Comparison of ENCODE assay signal across 16 cellular contexts in genomic region chr14:64946310-64947045, GRCh38. TPM values are rescaled to one million over a fixed set of nuclear protein-coding genes. Genes with fewer than 3 reads are reported as not detected.
DNase-seq lines count a peak whose midpoint lies in the region; ATAC-seq and TF ChIP-seq lines count a peak whose summit lies in the region.
"Had no signal": no experiment of that assay in that cellular context is flagged by ENCODE, and none has a peak within 500 bp of the region (broad histone marks: within the 10 kb centered on the region; RNA-seq: fewer than 3 reads in every experiment).

No MANE protein-coding gene starts in this region.

- DNase-seq in DMS153 (lab: John Stamatoyannopoulos, UW) (peak; percentile 34), DMS153 treated with DMSO at 0.1 percent for 48 hours (lab: John Stamatoyannopoulos, UW; ENCODE audit: unreplicated experiment) (no peak), AG04450 (ENCODE audit: low read depth, low spot score) (no peak), psoas muscle (no peak), Ammon's horn (ENCODE audit: low spot score) (no peak)
- DNase-seq: NCI-H1105, NCI-H1694, NCI-H526 treated with DMSO at 0.1 percent for 48 hours, SHP77 treated with DMSO at 0.1 percent for 48 hours had no signal

- H3K4me1 ChIP-seq in psoas muscle = peaks cover 28% of the 10 kb centered on the region

- POLR2A ChIA-PET in AG04450 (lab: Yijun Ruan, JAX) = no interaction called here

- no peak for ATAC-seq in activated T-helper 17 cell treated with anti-CD3 and anti-CD28 coated beads, Interleukin-2, amount 50 U/mL, for 72 hours (replicated peaks)
- no peak for ATAC-seq in psoas muscle
- no peak for ATAC-seq in GM21825 (IDR thresholded peaks at IDR 0.05; ENCODE audit: unreplicated experiment)
- no peak for ATAC-seq in GM21576 (IDR thresholded peaks at IDR 0.05; ENCODE audit: unreplicated experiment)

- CTCF ChIA-PET in AG04450 (lab: Charles Lee) = no interaction called here

- peaks cover 0 to 35% of the 10 kb centered on the region in 2 donors for H3K36me3 ChIP-seq in psoas muscle (ENCODE audit: insufficient read depth in 1 of 2, low read depth in 1 of 2)

- peak overlapping the region; percentile 39 for H3K27ac ChIP-seq in AG04450 (ENCODE audit: low read depth, low read length)
- H3K27ac ChIP-seq in psoas muscle = peak overlapping the region; percentile 36
- H3K27ac ChIP-seq: 22Rv1; BLaER1 treated with 17β-estradiol and CSF1 and Interleukin-3, amounts not matched to agents 10 nM and 100 nM had no signal

- no peaks in the 10 kb centered on the region for H3K27me3 Mint-ChIP-seq in activated T-helper 17 cell treated with anti-CD3 and anti-CD28 coated beads, Interleukin-2, amount 50 U/mL, for 72 hours

- H3K4me3 ChIP-seq in AG04450 (ENCODE audit: low read depth, low read length) = no peak overlapping the region
- no peak overlapping the region for H3K4me3 ChIP-seq in psoas muscle
- H3K4me3 ChIP-seq: BLaER1 treated with 17β-estradiol and CSF1 and Interleukin-3, amounts not matched to agents 10 nM and 100 nM had no signal

- no peaks in the 10 kb centered on the region for H3K27me3 ChIP-seq in AG04450 (ENCODE audit: control insufficient read depth, insufficient read depth, low read length)
- H3K27me3 ChIP-seq in psoas muscle (ENCODE audit: insufficient read depth in 3 of 3, low read length in 2 of 3) = no peaks in the 10 kb centered on the region
- H3K27me3 ChIP-seq: BLaER1 treated with 17β-estradiol and CSF1 and Interleukin-3, amounts not matched to agents 10 nM and 100 nM had no signal

- intact Hi-C loops in psoas muscle (cut with DNase I) = no loop called here

- H3K9me3 Mint-ChIP-seq in activated T-helper 17 cell treated with anti-CD3 and anti-CD28 coated beads, Interleukin-2, amount 50 U/mL, for 72 hours = no peaks in the 10 kb centered on the region

- WGBS in psoas muscle, 3 donors = 86 to 95% (median 86%) methylated on average over 6 of the region's 6 CpGs

- H3K27ac Mint-ChIP-seq in activated T-helper 17 cell treated with anti-CD3 and anti-CD28 coated beads, Interleukin-2, amount 50 U/mL, for 72 hours = peak overlapping the region; percentile 26

- H3K36me3 Mint-ChIP-seq in activated T-helper 17 cell treated with anti-CD3 and anti-CD28 coated beads, Interleukin-2, amount 50 U/mL, for 72 hours (ENCODE audit: low read depth) = peaks cover 34% of the 10 kb centered on the region

- H3K4me1 Mint-ChIP-seq in activated T-helper 17 cell treated with anti-CD3 and anti-CD28 coated beads, Interleukin-2, amount 50 U/mL, for 72 hours = no peaks in the 10 kb centered on the region

- TF ChIP-seq CTCF in AG04450 (IDR thresholded peaks at IDR 0.05; ENCODE audit: low read depth, low read length) (no peak), psoas muscle (IDR thresholded peaks at IDR 0.05) (no peak)

- no peak overlapping the region for H3K4me3 Mint-ChIP-seq in activated T-helper 17 cell treated with anti-CD3 and anti-CD28 coated beads, Interleukin-2, amount 50 U/mL, for 72 hours

- no peaks in the 10 kb centered on the region for H3K9me3 ChIP-seq in AG04450 (ENCODE audit: control insufficient read depth, insufficient read depth, low read length)
- no peaks in the 10 kb centered on the region for H3K9me3 ChIP-seq in psoas muscle
- H3K9me3 ChIP-seq: BLaER1 treated with 17β-estradiol and CSF1 and Interleukin-3, amounts not matched to agents 10 nM and 100 nM had no signal

RNA-seq across cellular contexts. Expression of gene GPX2, which starts 3.9 kb away (rescaled TPM):
- polyA plus RNA-seq in AG04450 (2011; rRNA removed) (1.3 TPM in 1 of 2 replicates, not detected in the other), psoas muscle (under 1 TPM in 2 of 3 donors, not detected in 1; 0.04 to 0.21 TPM)
- 0.28 TPM in 1 of 2 replicates, not detected in the other for polyA minus RNA-seq in AG04450 (2011; rRNA and poly(A)+ RNA removed)
- total RNA-seq in activated T-helper 17 cell treated with anti-CD3 and anti-CD28 coated beads, Interleukin-2, amount 50 U/mL, for 72 hours = not detected
- not detected for total RNA-seq in psoas muscle
- total RNA-seq: Daoy, LHCN-M2 had no signal

RNA-seq across cellular contexts. Expression of gene RAB15, which starts 25.7 kb away (rescaled TPM):
- polyA plus RNA-seq in AG04450 (2011; rRNA removed) (11.0 and 11.1 TPM in 2 replicates), psoas muscle (1 to 10 TPM; 3.1 to 8.6 (median 3.3) TPM)
- 7.5 and 8.2 TPM in 2 replicates for polyA minus RNA-seq in AG04450 (2011; rRNA and poly(A)+ RNA removed)
- 1 to 10 TPM; 4.3 to 7.2 TPM for total RNA-seq in activated T-helper 17 cell treated with anti-CD3 and anti-CD28 coated beads, Interleukin-2, amount 50 U/mL, for 72 hours
- total RNA-seq in psoas muscle = 10 to 100 TPM; 18.0 to 61.9 (median 24.2) TPM

RNA-seq across cellular contexts. Expression of gene CHURC1, which starts 32.2 kb away (rescaled TPM):
- polyA plus RNA-seq in AG04450 (2011; rRNA removed) (85.2 and 113 TPM in 2 replicates), psoas muscle (10 to 100 TPM; 31.4 to 67.7 (median 53.4) TPM)
- 40.4 and 51.6 TPM in 2 replicates for polyA minus RNA-seq in AG04450 (2011; rRNA and poly(A)+ RNA removed)
- total RNA-seq in activated T-helper 17 cell treated with anti-CD3 and anti-CD28 coated beads, Interleukin-2, amount 50 U/mL, for 72 hours = 10 to 100 TPM; 53.8 to 56.0 TPM
- 100 to 1,000 TPM in 2 of 4 donors, 10 to 100 TPM in 2; 77.9 to 112 (median 94.1) TPM for total RNA-seq in psoas muscle

RNA-seq across cellular contexts. Expression of gene FNTB, which starts 40.2 kb away (rescaled TPM):
- polyA plus RNA-seq in AG04450 (2011; rRNA removed) (17.3 and 20.2 TPM in 2 replicates), psoas muscle (10 to 100 TPM; 10.2 to 25.4 (median 11.9) TPM)
- polyA minus RNA-seq in AG04450 (2011; rRNA and poly(A)+ RNA removed) = 31.3 and 40.5 TPM in 2 replicates
- 10 to 100 TPM; 24.7 to 47.1 TPM for total RNA-seq in activated T-helper 17 cell treated with anti-CD3 and anti-CD28 coated beads, Interleukin-2, amount 50 U/mL, for 72 hours
- total RNA-seq in psoas muscle = 10 to 100 TPM; 18.8 to 28.8 (median 20.1) TPM
